ENCODE assay signal across 7 cellular contexts in the genomic region with DNA sequence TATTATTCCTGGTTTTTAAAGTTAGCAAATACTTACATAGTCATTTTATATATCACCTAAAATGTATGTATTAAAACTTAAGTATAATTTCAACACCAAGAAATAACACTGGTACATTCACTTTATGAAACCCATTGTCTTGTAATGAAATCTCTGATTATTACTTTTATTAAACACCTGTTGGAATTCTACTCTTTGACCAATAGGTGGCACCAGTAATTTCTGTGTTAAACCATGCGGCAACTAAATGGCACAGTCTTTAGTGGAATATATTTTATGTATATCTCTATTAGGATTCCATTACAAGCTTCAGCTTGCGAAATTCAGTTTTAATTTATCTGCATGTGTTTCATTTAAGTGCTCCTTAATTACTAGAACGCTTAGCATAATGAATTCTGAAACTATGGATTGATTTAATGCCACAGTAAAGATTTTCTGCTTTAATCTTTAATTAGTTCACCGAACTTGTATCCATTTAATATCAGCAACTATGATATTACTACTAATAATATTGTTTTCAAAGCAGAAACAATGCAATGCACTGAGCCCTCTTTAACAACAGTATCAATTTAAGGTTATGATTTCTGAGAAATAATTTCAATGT.
DNase-seq lines count a peak whose midpoint lies in the region; ATAC-seq and TF ChIP-seq lines count a peak whose summit lies in the region.

No MANE protein-coding gene starts in this region.

- TF ChIP-seq CTCF in GM12864 (IDR thresholded peaks at IDR 0.05; ENCODE audit: low read depth, low read length, missing control alignments) (peak; percentile 39), astrocyte of the spinal cord (IDR thresholded peaks at IDR 0.05; ENCODE audit: low read depth, low read length) (peak; percentile 57), lower lobe of right lung (IDR thresholded peaks at IDR 0.05) (peak; percentile 63)

- no peaks in the 10 kb centered on the region for H3K27me3 ChIP-seq in lower lobe of right lung (ENCODE audit: low read depth)

- H3K36me3 ChIP-seq in lower lobe of right lung = no peaks in the 10 kb centered on the region

- peak in 1 of 2 donors; percentile 56 for ATAC-seq in lower lobe of right lung

- CTCF ChIA-PET in HEK293T (lab: Yijun Ruan, JAX) = no interaction called here

- DNase-seq in GM12864 (ENCODE audit: low read depth) (peak; percentile 1), HEK293T (ENCODE audit: extremely low spot score) (peak; percentile 27), NCI-H1694 treated with DMSO at 0.1 percent for 48 hours (lab: John Stamatoyannopoulos, UW) (peak; percentile 45), astrocyte of the spinal cord (ENCODE audit: low read depth, low spot score) (peak; percentile 51), lower lobe of right lung (no peak), GOT3 (lab: John Stamatoyannopoulos, UW) (no peak), amniotic stem cell (lab: John Stamatoyannopoulos, UW) (no peak)

- no peaks in the 10 kb centered on the region for H3K9me3 ChIP-seq in lower lobe of right lung

- H3K27ac ChIP-seq in lower lobe of right lung = no peak overlapping the region

- no peaks in the 10 kb centered on the region for H3K4me1 ChIP-seq in lower lobe of right lung

- no peak overlapping the region for H3K4me3 ChIP-seq in GM12864 (ENCODE audit: low read depth, low read length)
- H3K4me3 ChIP-seq in astrocyte of the spinal cord (ENCODE audit: low read depth, low read length) = no peak overlapping the region
- no peak overlapping the region for H3K4me3 ChIP-seq in lower lobe of right lung

- POLR2A ChIA-PET in HEK293T (lab: Yijun Ruan, JAX) = no interaction called here

- intact Hi-C loops in lower lobe of right lung (cut with DNase I) = no loop called here

- in situ Hi-C loops in astrocyte of the spinal cord (cut with HindIII; ENCODE audit: low sequenced_read_pairs) = no loop called here

TF ChIP-seq in HEK293T, 16 proteins besides CTCF, POLR2A, EP300 and RAD21:
- TF ChIP-seq BHLHE40 (IDR thresholded peaks at IDR 0.05; ENCODE audit: borderline replicate concordance) = no peak

Comparison
In these comparisons a context has a peak if more than half of its experiments do, and no peak if none do; other contexts are left out.
1. DNase-seq: peak in GM12864 (single experiment), HEK293T (single experiment), NCI-H1694 treated with DMSO at 0.1 percent for 48 hours (single experiment) and astrocyte of the spinal cord (single experiment); none in lower lobe of right lung (single experiment), GOT3 (single experiment) and amniotic stem cell (single experiment).
2. Peak in every context shown above with its lines, with median percentiles within 50 percentile points of each other: CTCF ChIP-seq.